In genomic region chr14:68797180-68797670, GRCh38 we compare ENCODE assay signal across 10 cellular contexts. TPM values are rescaled to one million over a fixed set of nuclear protein-coding genes. Genes with fewer than 3 reads are reported as not detected.
A peak's percentile ranks its signal among the peaks of the same experiment; 100 is the strongest.
DNase-seq lines count a peak whose midpoint lies in the region; ATAC-seq and TF ChIP-seq lines count a peak whose summit lies in the region.
"Had no signal": no experiment of that assay in that cellular context is flagged by ENCODE, and none has a peak within 500 bp of the region (broad histone marks: within the 10 kb centered on the region; RNA-seq: fewer than 3 reads in every experiment).

No MANE protein-coding gene starts in this region.

- peak overlapping the region; percentile 100 for H3K27ac ChIP-seq in esophagus (ENCODE audit: low read depth in 2 of 2, low read length in 1 of 2)

- no peak for ATAC-seq in HG03097 (IDR thresholded peaks at IDR 0.05; ENCODE audit: low FRiP score, unreplicated experiment)
- no peak for ATAC-seq in HG03159 (IDR thresholded peaks at IDR 0.05; ENCODE audit: unreplicated experiment)

- peaks cover 12% of the 10 kb centered on the region for H3K9me3 Mint-ChIP-seq in progenitor cell of endocrine pancreas (ENCODE audit: low read depth)

- H3K4me3 Mint-ChIP-seq in progenitor cell of endocrine pancreas (ENCODE audit: low read depth), result peak overlapping the region; percentile 98

- H3K27me3 ChIP-seq in esophagus (ENCODE audit: control insufficient read depth in 1 of 2, insufficient read depth in 2 of 2, low read length in 2 of 2), result no peaks in the 10 kb centered on the region

- TF ChIP-seq CTCF in progenitor cell of endocrine pancreas (IDR thresholded peaks at IDR 0.05; ENCODE audit: unreplicated experiment), result no peak

- 76 to 81% methylated on average over 7 of the region's 7 CpGs for WGBS in esophagus, 2 donors

- no peak overlapping the region for H3K4me3 ChIP-seq in esophagus (ENCODE audit: low read depth in 1 of 2, low read length in 2 of 2)

- no peaks in the 10 kb centered on the region for H3K9me3 ChIP-seq in esophagus (ENCODE audit: control insufficient read depth in 2 of 2, insufficient read depth in 1 of 2, low read depth in 1 of 2, low read length in 1 of 2)

- no peaks in the 10 kb centered on the region for H3K36me3 ChIP-seq in esophagus (ENCODE audit: control insufficient read depth in 2 of 2, insufficient read depth in 2 of 2, low read length in 1 of 2)

- H3K27ac Mint-ChIP-seq in progenitor cell of endocrine pancreas, result peak overlapping the region; percentile 100

- H3K36me3 Mint-ChIP-seq in progenitor cell of endocrine pancreas (ENCODE audit: insufficient read depth), result peaks cover 13% of the 10 kb centered on the region

- peaks cover 0 to 2% of the 10 kb centered on the region in 2 donors for H3K4me1 ChIP-seq in esophagus (ENCODE audit: control insufficient read depth in 2 of 2, insufficient read depth in 2 of 2, low read length in 1 of 2)

- peaks cover 24% of the 10 kb centered on the region for H3K4me1 Mint-ChIP-seq in progenitor cell of endocrine pancreas (ENCODE audit: low read depth)

- no peaks in the 10 kb centered on the region for H3K27me3 Mint-ChIP-seq in progenitor cell of endocrine pancreas

- peak; percentile 17 for DNase-seq in D341Med (ENCODE audit: low spot score)
- DNase-seq in OCI-M2 (lab: John Stamatoyannopoulos, UW; ENCODE audit: unreplicated experiment), result peak; percentile 61
- DNase-seq in progenitor cell of endocrine pancreas (ENCODE audit: low spot score, unreplicated experiment), result no peak
- no peak for DNase-seq in RKO (ENCODE audit: low spot score)
- DNase-seq in retina, result no peak
- DNase-seq: activated CD4-positive, alpha-beta T cell treated with anti-CD3 and anti-CD28 coated beads for 4 hours; NCI-H2081 treated with DMSO at 0.1 percent for 48 hours had no signal

RNA-seq across cellular contexts. Expression of gene ZFP36L1, which starts 4.4 kb away (rescaled TPM):
- 10 to 100 TPM; 58.8 to 84.0 TPM for polyA plus RNA-seq in esophagus
- total RNA-seq in progenitor cell of endocrine pancreas, result 325 and 368 TPM in 2 replicates

Comparison
In these comparisons a context has a peak if more than half of its experiments do, and no peak if none do; other contexts are left out.
1. DNase-seq: peak in D341Med (single experiment) and OCI-M2 (single experiment); none in progenitor cell of endocrine pancreas (single experiment), RKO (single experiment) and retina (single experiment).